ENCODE assay signal across 10 cellular contexts in genomic region chr9:65283943-65284342, GRCh38. TPM values are rescaled to one million over a fixed set of nuclear protein-coding genes. Genes with fewer than 3 reads are reported as not detected.
DNase-seq lines count a peak whose midpoint lies in the region; ATAC-seq and TF ChIP-seq lines count a peak whose summit lies in the region.
"Not testable (repeated sequence)": the region's sequence is repeated elsewhere in the genome, so short reads cannot be mapped to it uniquely, and the experiment has no call there.
"Had no signal": no experiment of that assay in that cellular context is flagged by ENCODE, and none has a peak within 500 bp of the region (broad histone marks: within the 10 kb centered on the region; RNA-seq: fewer than 3 reads in every experiment).

No MANE protein-coding gene starts in this region.

- H3K27ac Mint-ChIP-seq in chondrocyte (ENCODE audit: unreplicated experiment); neural progenitor cell: not testable (repeated sequence)

- no CpG with 5 or more reads among the region's 33 CpGs for WGBS in testis, 2 donors

- not testable (repeated sequence) for H4K20me1 ChIP-seq in neural progenitor cell (ENCODE audit: low read depth)

- not testable (repeated sequence) for H3K4me2 ChIP-seq in neural progenitor cell

- TF ChIP-seq CTCF in RWPE2 (IDR thresholded peaks at IDR 0.05; ENCODE audit: poor library complexity, severe bottlenecking); chondrocyte (IDR thresholded peaks at IDR 0.05); left lung (IDR thresholded peaks at IDR 0.05); neural progenitor cell (IDR thresholded peaks at IDR 0.05); testis (IDR thresholded peaks at IDR 0.05): not testable (repeated sequence)

- H3K4me3 ChIP-seq in RWPE2 (ENCODE audit: severe bottlenecking); left lung; neural progenitor cell; testis: not testable (repeated sequence)

- not testable (repeated sequence) for H3K27me3 Mint-ChIP-seq in chondrocyte (ENCODE audit: low read depth); neural progenitor cell (ENCODE audit: insufficient read depth, low read depth)

- TF ChIP-seq POLR2A in testis (IDR thresholded peaks at IDR 0.05), result not testable (repeated sequence)

- peak; percentile 8 for DNase-seq in RWPE2 (ENCODE audit: low spot score)
- peak; percentile 32 for DNase-seq in activated CD8-positive, alpha-beta memory T cell treated with anti-CD3 and anti-CD28 coated beads, Interleukin-2, amount 50 U/mL, for 48 hours
- peak; percentile 66 for DNase-seq in chondrocyte (ENCODE audit: low spot score)
- DNase-seq in cardiac septum (ENCODE audit: low spot score), result peak; percentile 33
- peak; percentile 1 to 21 for DNase-seq in left lung
- DNase-seq in neural progenitor cell (ENCODE audit: low spot score), result not testable (repeated sequence)
- DNase-seq in sciatic nerve (ENCODE audit: low spot score), result peak; percentile 19
- peak; percentile 4 for DNase-seq in testis

- not testable (repeated sequence) for H3K9me3 Mint-ChIP-seq in chondrocyte (ENCODE audit: low read depth); neural progenitor cell

- not testable (repeated sequence) for H3K4me3 Mint-ChIP-seq in chondrocyte (ENCODE audit: unreplicated experiment)
- peak overlapping the region; percentile 38 for H3K4me3 Mint-ChIP-seq in neural progenitor cell

- not testable (repeated sequence) for H3K79me2 ChIP-seq in neural progenitor cell (ENCODE audit: low read depth)

- H3K4me1 Mint-ChIP-seq in chondrocyte (ENCODE audit: low read depth); neural progenitor cell: not testable (repeated sequence)

- H3K9me3 ChIP-seq in RWPE2 (ENCODE audit: severe bottlenecking); left lung; neural progenitor cell (ENCODE audit: low read depth); testis: not testable (repeated sequence)

- not testable (repeated sequence) for H3K27me3 ChIP-seq in RWPE2 (ENCODE audit: insufficient read depth, poor library complexity, severe bottlenecking); left lung; testis
- H3K27me3 ChIP-seq in neural progenitor cell, result peaks cover 17% of the 10 kb centered on the region

- intact Hi-C loops in cardiac septum (cut with DNase I); left lung (cut with DNase I); sciatic nerve (cut with DNase I); testis (cut with DNase I; ENCODE audit: low total_unique reads): not testable (repeated sequence)

- H3K36me3 Mint-ChIP-seq in chondrocyte (ENCODE audit: low read depth); neural progenitor cell: not testable (repeated sequence)

- H2AFZ ChIP-seq in neural progenitor cell (replicated peaks), result not testable (repeated sequence)

- not testable (repeated sequence) for H3K36me3 ChIP-seq in RWPE2 (ENCODE audit: low read depth); left lung; neural progenitor cell; testis (ENCODE audit: low read depth, missing control alignments)

- H3F3A ChIP-seq in neural progenitor cell (ENCODE audit: low read depth), result not testable (repeated sequence)

- H3K4me1 ChIP-seq in RWPE2 (ENCODE audit: insufficient read depth, poor library complexity, severe bottlenecking); left lung; neural progenitor cell; testis: not testable (repeated sequence)

- H3K9ac ChIP-seq in neural progenitor cell, result not testable (repeated sequence)

- ATAC-seq in RWPE2 (ENCODE audit: low read depth); left lung; sciatic nerve: not testable (repeated sequence)

- H3K27ac ChIP-seq in RWPE2 (ENCODE audit: poor library complexity, severe bottlenecking); left lung; neural progenitor cell; testis: not testable (repeated sequence)

RNA-seq across cellular contexts. Expression of gene FOXD4L5, which starts 1.1 kb away (rescaled TPM):
- total RNA-seq in chondrocyte, result 0.10 to 0.51 TPM (median 0.18 TPM) in 3 replicates
- total RNA-seq in cardiac septum, result 0.11 TPM
- under 1 TPM in 1 of 2 donors, not detected in 1; 0.24 TPM for total RNA-seq in left lung
- 0.19 TPM in 1 of 2 replicates, not detected in the other for total RNA-seq in neural progenitor cell (ENCODE audit: low replicate concordance)
- total RNA-seq in sciatic nerve, result 0.27 TPM
- total RNA-seq in testis, result under 1 TPM; 0.24 to 0.25 TPM
- not detected for polyA plus RNA-seq in testis (ENCODE audit: insufficient read depth, low read depth, low replicate concordance)
- total RNA-seq: H9 had no signal
- polyA plus RNA-seq: CD8-positive, alpha-beta memory T cell had no signal
